In the genomic region with DNA sequence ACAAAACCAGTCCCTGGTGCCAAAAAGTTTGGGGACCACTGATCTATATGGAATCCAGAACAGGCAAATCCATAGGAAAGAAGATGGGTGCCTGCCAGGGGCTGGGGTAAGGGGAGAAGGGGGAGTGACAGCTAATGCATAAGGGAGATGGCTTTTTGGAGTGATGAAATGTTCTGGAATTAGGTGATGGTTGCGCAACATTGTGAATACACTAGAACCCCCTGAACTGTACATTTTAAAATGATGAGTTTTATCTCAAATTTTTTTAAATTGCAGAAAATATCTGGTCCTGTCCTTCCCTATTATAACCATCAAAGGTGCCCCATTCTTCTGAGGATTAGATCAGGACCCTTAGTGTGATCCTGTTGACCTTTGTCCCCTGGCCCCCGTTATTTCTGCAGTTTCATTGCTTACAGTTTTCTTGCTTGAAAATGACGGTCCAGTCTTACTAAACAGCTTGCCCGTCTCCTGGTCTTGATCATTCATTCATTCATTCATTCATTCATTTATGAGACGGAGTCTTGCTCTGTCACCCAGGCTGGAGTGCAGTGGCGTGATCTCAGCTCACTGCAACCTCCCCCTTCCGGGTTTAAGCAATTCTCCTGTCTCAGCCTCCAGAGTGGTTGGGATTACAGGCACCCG, we compare ENCODE assay signal across 21 cellular contexts. TPM values are rescaled to one million over a fixed set of nuclear protein-coding genes. Genes with fewer than 3 reads are reported as not detected.
DNase-seq lines count a peak whose midpoint lies in the region; ATAC-seq, FAIRE-seq and TF ChIP-seq lines count a peak whose summit lies in the region.
"Had no signal": no experiment of that assay in that cellular context is flagged by ENCODE, and none has a peak within 500 bp of the region (broad histone marks: within the 10 kb centered on the region; RNA-seq: fewer than 3 reads in every experiment).

No MANE protein-coding gene starts in this region.

- H3K4ac ChIP-seq in IMR-90 (ENCODE audit: low read depth, low read length): no peak overlapping the region

- no peak for TF ChIP-seq RAD21 in A549 (conservative IDR thresholded peaks at IDR 0.05 in 1 of 2, IDR thresholded peaks at IDR 0.05 in 1 of 2)
- TF ChIP-seq RAD21 in IMR-90 (IDR thresholded peaks at IDR 0.05; ENCODE audit: low read length): no peak
- TF ChIP-seq RAD21 in GM12878 (IDR thresholded peaks at IDR 0.05; ENCODE audit: insufficient read depth, low read depth, low read length): no peak

- H4K91ac ChIP-seq in IMR-90 (ENCODE audit: insufficient read depth, low read depth, low read length): no peak overlapping the region

- DNase-seq in A549 (ENCODE audit: low read depth in 1 of 2, low spot score in 1 of 2) (no peak), IMR-90 (no peak), GM12878 (ENCODE audit: low read depth, low spot score) (no peak), keratinocyte (ENCODE audit: low read depth, low spot score) (no peak), WERI-Rb-1 (no peak), H7 (no peak)
- no peak for DNase-seq in activated CD4-positive, alpha-beta T cell treated with anti-CD3 and anti-CD28 coated beads for 36 hours
- DNase-seq: ACHN; AML-193; Caco-2; CD4-positive, alpha-beta T cell; DMS153; DMS79; GDM1; HFFc6; Karpas-422; KBM-7 had no signal

- no peak overlapping the region for H3K14ac ChIP-seq in IMR-90 (replicated peaks; ENCODE audit: low read depth, low read length)

- H3K18ac ChIP-seq in IMR-90 (ENCODE audit: low read depth, low read length): no peak overlapping the region

- H3K9me3 ChIP-seq in A549: no peaks in the 10 kb centered on the region
- H3K9me3 ChIP-seq in IMR-90 (ENCODE audit: control insufficient read depth, insufficient read depth, low read length): peaks cover 5% of the 10 kb centered on the region
- H3K9me3 ChIP-seq in GM12878 (replicated peaks; ENCODE audit: control insufficient read depth, insufficient read depth, low read length): no peaks in the 10 kb centered on the region
- no peaks in the 10 kb centered on the region for H3K9me3 ChIP-seq in keratinocyte (ENCODE audit: control insufficient read depth, low read depth, low read length)
- H3K9me3 ChIP-seq in WERI-Rb-1 (ENCODE audit: severe bottlenecking): no peaks in the 10 kb centered on the region
- H3K9me3 ChIP-seq: Caco-2 had no signal

- H3K9me1 ChIP-seq in IMR-90 (ENCODE audit: insufficient read depth, low read length) (no peaks in the 10 kb centered on the region), keratinocyte (ENCODE audit: control insufficient read depth, extremely low read depth, insufficient read depth, low read length) (no peaks in the 10 kb centered on the region)

- H2AFZ ChIP-seq in IMR-90 (replicated peaks; ENCODE audit: low read length, poor library complexity) (no peak overlapping the region), GM12878 (ENCODE audit: control insufficient read depth, low read depth, low read length) (no peak overlapping the region), keratinocyte (ENCODE audit: control insufficient read depth, low read length) (peak overlapping the region; percentile 89)

- H4K20me1 ChIP-seq in IMR-90 (ENCODE audit: insufficient read depth, low read length) (no peaks in the 10 kb centered on the region), GM12878 (ENCODE audit: control insufficient read depth, insufficient read depth) (no peaks in the 10 kb centered on the region), keratinocyte (ENCODE audit: control insufficient read depth, extremely low read depth, insufficient read depth, low read length) (no peaks in the 10 kb centered on the region)

- no peak overlapping the region for H3K23ac ChIP-seq in IMR-90 (ENCODE audit: low read depth, low read length)

- no peak overlapping the region for H3K56ac ChIP-seq in IMR-90 (ENCODE audit: extremely low read depth, insufficient read depth, low read length)

- H4K5ac ChIP-seq in IMR-90 (ENCODE audit: low read depth, low read length): no peak overlapping the region

- no peak overlapping the region for H3K4me3 Mint-ChIP-seq in activated CD4-positive, alpha-beta T cell treated with anti-CD3 and anti-CD28 coated beads for 36 hours
- H3K4me3 Mint-ChIP-seq: CD4-positive, alpha-beta T cell; HFFc6 had no signal

- no peak overlapping the region for H2BK120ac ChIP-seq in IMR-90 (ENCODE audit: low read depth, low read length)

- H3K79me1 ChIP-seq in IMR-90 (ENCODE audit: low read depth in 1 of 2, low read length in 2 of 2): no peaks in the 10 kb centered on the region

- H3K27ac Mint-ChIP-seq in activated CD4-positive, alpha-beta T cell treated with anti-CD3 and anti-CD28 coated beads for 36 hours: no peak overlapping the region
- H3K27ac Mint-ChIP-seq: CD4-positive, alpha-beta T cell; HFFc6 had no signal

- dilution Hi-C loops in IMR-90 (cut with HindIII; ENCODE audit: low sequenced_read_pairs, unreplicated experiment) (no loop called here), keratinocyte (cut with MboI; ENCODE audit: extremely low pct_ligation_motif_present, low sequenced_read_pairs) (no loop called here)

- FAIRE-seq in A549 (lab: Jason Lieb, UNC): no peak
- no peak for FAIRE-seq in GM12878 (lab: Jason Lieb, UNC)
- no peak for FAIRE-seq in keratinocyte (lab: Jason Lieb, UNC)
- FAIRE-seq: D721Med had no signal

- H3K27me3 ChIP-seq in IMR-90 (ENCODE audit: control insufficient read depth, insufficient read depth, low read length) (peaks cover 7% of the 10 kb centered on the region), GM12878 (replicated peaks in 1 of 2; ENCODE audit: control insufficient read depth in 2 of 2, insufficient read depth in 2 of 2, low read length in 1 of 2) (no peaks in the 10 kb centered on the region; a peak in 1 of 4 replicates), keratinocyte (ENCODE audit: control insufficient read depth, extremely low read depth, insufficient read depth, low read length) (no peaks in the 10 kb centered on the region), WERI-Rb-1 (ENCODE audit: insufficient read depth, low read depth, severe bottlenecking) (peaks cover 7% of the 10 kb centered on the region), H7 (ENCODE audit: control insufficient read depth, insufficient read depth, low read length) (no peaks in the 10 kb centered on the region)

- no peak for ATAC-seq in A549
- no peak for ATAC-seq in IMR-90 (ENCODE audit: low read depth)
- no peak for ATAC-seq in GM12878
- ATAC-seq in activated CD4-positive, alpha-beta T cell treated with anti-CD3 and anti-CD28 coated beads for 36 hours: no peak
- ATAC-seq: HCT116 had no signal

- peaks cover 3% of the 10 kb centered on the region for H3K4me1 Mint-ChIP-seq in activated CD4-positive, alpha-beta T cell treated with anti-CD3 and anti-CD28 coated beads for 36 hours

- H2AK9ac ChIP-seq in IMR-90 (replicated peaks; ENCODE audit: low read depth, low read length, poor library complexity): no peak overlapping the region

- no peak overlapping the region for H3K4me2 ChIP-seq in A549
- no peak overlapping the region for H3K4me2 ChIP-seq in IMR-90 (ENCODE audit: low read depth, low read length)
- no peak overlapping the region for H3K4me2 ChIP-seq in GM12878 (ENCODE audit: control insufficient read depth, insufficient read depth)
- peak overlapping the region; percentile 80 for H3K4me2 ChIP-seq in keratinocyte (ENCODE audit: control insufficient read depth, extremely low read depth, insufficient read depth, low read depth, low read length)

- TF ChIP-seq POLR2A in A549 (IDR thresholded peaks at IDR 0.05; ENCODE audit: low read length) (no peak), IMR-90 (IDR thresholded peaks at IDR 0.05; ENCODE audit: low read depth, low read length) (no peak), GM12878 (IDR thresholded peaks at IDR 0.05; ENCODE audit: low read depth, low read length) (no peak)

- H2BK15ac ChIP-seq in IMR-90 (ENCODE audit: low read depth, low read length): no peak overlapping the region

- no peak for TF ChIP-seq CTCF in A549 (IDR thresholded peaks at IDR 0.05)
- no peak for TF ChIP-seq CTCF in IMR-90 (conservative IDR thresholded peaks at IDR 0.05; ENCODE audit: low read depth, low read length)
- no peak for TF ChIP-seq CTCF in GM12878 (IDR thresholded peaks at IDR 0.05 in 2 of 3, conservative IDR thresholded peaks at IDR 0.05 in 1 of 3; ENCODE audit: control insufficient read depth in 2 of 3, extremely low read depth in 1 of 3, insufficient read depth in 1 of 3, low read depth in 3 of 3, low read length in 3 of 3)
- TF ChIP-seq CTCF in keratinocyte (optimal IDR thresholded peaks at IDR 0.05 in 1 of 3, IDR thresholded peaks at IDR 0.05 in 1 of 3, conservative IDR thresholded peaks at IDR 0.05 in 1 of 3; ENCODE audit: extremely low read depth in 1 of 3, insufficient read depth in 2 of 3, low read length in 3 of 3): no peak
- no peak for TF ChIP-seq CTCF in WERI-Rb-1 (IDR thresholded peaks at IDR 0.05; ENCODE audit: low read depth, low read length)

- H4K8ac ChIP-seq in IMR-90 (ENCODE audit: low read depth in 2 of 2, low read length in 2 of 2): no peak overlapping the region

- H3K4me1 ChIP-seq in A549 (peaks cover 10% of the 10 kb centered on the region; the same call in 2 of the 3 replicates), IMR-90 (ENCODE audit: control insufficient read depth, insufficient read depth, low read length) (no peaks in the 10 kb centered on the region), GM12878 (ENCODE audit: control insufficient read depth, insufficient read depth, low read length) (no peaks in the 10 kb centered on the region), keratinocyte (ENCODE audit: control insufficient read depth, extremely low read depth, insufficient read depth, low read length) (peaks cover 17% of the 10 kb centered on the region)

- H3K9me3 Mint-ChIP-seq in activated CD4-positive, alpha-beta T cell treated with anti-CD3 and anti-CD28 coated beads for 36 hours (ENCODE audit: low read depth): no peaks in the 10 kb centered on the region
- H3K9me3 Mint-ChIP-seq: CD4-positive, alpha-beta T cell; HFFc6 had no signal

- BruUV-seq in IMR-90 (replicated peaks; lab: Mats Ljungman, UMichigan): no TSS peak
- no TSS peak for BruUV-seq in GM12878 (replicated peaks; lab: Mats Ljungman, UMichigan)

- no peak overlapping the region for H2AK5ac ChIP-seq in IMR-90 (ENCODE audit: low read depth, low read length)

- TF ChIP-seq EP300 in A549 (IDR thresholded peaks at IDR 0.05): no peak
- TF ChIP-seq EP300 in GM12878 (IDR thresholded peaks at IDR 0.05; ENCODE audit: borderline replicate concordance in 1 of 2, control insufficient read depth in 1 of 2, low read depth in 2 of 2, low read length in 2 of 2): no peak

- H3K36me3 Mint-ChIP-seq in activated CD4-positive, alpha-beta T cell treated with anti-CD3 and anti-CD28 coated beads for 36 hours (ENCODE audit: low read depth): no peaks in the 10 kb centered on the region

- H3K27me3 Mint-ChIP-seq in activated CD4-positive, alpha-beta T cell treated with anti-CD3 and anti-CD28 coated beads for 36 hours: peaks cover 6% of the 10 kb centered on the region

- SMC1A ChIA-PET in GM12878 (lab: Charles Lee; ENCODE audit: uncharacterized antibody, unreplicated experiment): no interaction called here

- no peaks in the 10 kb centered on the region for H3K79me2 ChIP-seq in GM12878 (ENCODE audit: control insufficient read depth, insufficient read depth, low read length)
- no peaks in the 10 kb centered on the region for H3K79me2 ChIP-seq in keratinocyte (ENCODE audit: control insufficient read depth, insufficient read depth, low read length)

- CTCF ChIA-PET in A549 (lab: Yijun Ruan, JAX): interaction anchor here (1.0 to 2.3 kb wide), 2 partner anchors 18 to 38 kb away, joined by 3 to 6 read pairs; no protein-coding TSS in a partner anchor
- CTCF ChIA-PET in IMR-90 (lab: Yijun Ruan, JAX): no interaction called here
- CTCF ChIA-PET in GM12878 (lab: Yijun Ruan, JAX): interaction anchor here (0.6 kb wide), 1 partner anchor 1762 kb away, joined by 3 read pairs; no protein-coding TSS in a partner anchor
- CTCF ChIA-PET in activated CD4-positive, alpha-beta T cell treated with anti-CD3 and anti-CD28 coated beads for 36 hours (lab: Charles Lee): interaction anchor here (1.7 kb wide), 1 partner anchor 18 kb away, joined by 4 read pairs; no protein-coding TSS in a partner anchor

- intact Hi-C loops in IMR-90 (cut with micrococcal nuclease) (no loop called here), GM12878 (cut with micrococcal nuclease; ENCODE audit: unreplicated experiment) (no loop called here)
- intact Hi-C loops in activated CD4-positive, alpha-beta T cell treated with anti-CD3 and anti-CD28 coated beads for 36 hours (cut with DNase I, micrococcal nuclease): no loop called here

- POLR2A ChIA-PET in A549 (lab: Yijun Ruan, JAX) (no interaction called here), IMR-90 (lab: Charles Lee; ENCODE audit: unreplicated experiment) (no interaction called here), GM12878 (lab: Charles Lee) (no interaction called here)
- POLR2A ChIA-PET in activated CD4-positive, alpha-beta T cell treated with anti-CD3 and anti-CD28 coated beads for 36 hours (lab: Charles Lee): no interaction called here

- H3K27ac ChIP-seq in A549: no peak overlapping the region
- H3K27ac ChIP-seq in IMR-90 (ENCODE audit: insufficient read depth, low read length): no peak overlapping the region
- H3K27ac ChIP-seq in GM12878 (ENCODE audit: control insufficient read depth, insufficient read depth): no peak overlapping the region
- H3K27ac ChIP-seq in keratinocyte (ENCODE audit: control insufficient read depth, insufficient read depth, low read length): no peak overlapping the region
- no peak overlapping the region for H3K27ac ChIP-seq in WERI-Rb-1

- H3K36me3 ChIP-seq in IMR-90 (ENCODE audit: control insufficient read depth, insufficient read depth, low read length) (no peaks in the 10 kb centered on the region), GM12878 (ENCODE audit: control insufficient read depth in 2 of 2, insufficient read depth in 2 of 2, low read length in 1 of 2) (no peaks in the 10 kb centered on the region), keratinocyte (ENCODE audit: control insufficient read depth in 2 of 2, extremely low read depth in 1 of 2, insufficient read depth in 2 of 2, low read length in 2 of 2) (no peaks in the 10 kb centered on the region), WERI-Rb-1 (no peaks in the 10 kb centered on the region), H7 (replicated peaks; ENCODE audit: control insufficient read depth, insufficient read depth, low read length) (no peaks in the 10 kb centered on the region)

- in situ Hi-C loops in IMR-90 (cut with MboI; ENCODE audit: low sequenced_read_pairs) (no loop called here), GM12878 (cut with MboI) (no loop called here)

- WGBS in A549 (ENCODE audit: missing lambda C conversion rate): 86% methylated on average over 8 of the region's 8 CpGs
- 70% methylated on average over 2 of the region's 8 CpGs; no CpG with 5 or more reads in 1 of the 2 experiments for WGBS in IMR-90 (ENCODE audit: extremely low coverage in 2 of 2, insufficient read length in 1 of 2), 2 experiments
- 32% methylated on average over 8 of the region's 8 CpGs for WGBS in GM12878 (ENCODE audit: insufficient coverage, insufficient replicate concordance, low lambda C conversion rate, missing lambda C conversion rate)

- H2BK20ac ChIP-seq in IMR-90 (ENCODE audit: low read depth, low read length): no peak overlapping the region

- RAD21 ChIA-PET in GM12878 (lab: Charles Lee; ENCODE audit: unreplicated experiment): no interaction called here

- no peak overlapping the region for H2BK5ac ChIP-seq in IMR-90 (ENCODE audit: low read depth, low read length, poor library complexity, severe bottlenecking)

- H3K9ac ChIP-seq in IMR-90 (ENCODE audit: low read depth, low read length): no peak overlapping the region
- no peak overlapping the region for H3K9ac ChIP-seq in GM12878 (ENCODE audit: control insufficient read depth, insufficient read depth, low read length)
- H3K9ac ChIP-seq in keratinocyte (ENCODE audit: control insufficient read depth, extremely low read depth, insufficient read depth, low read length): no peak overlapping the region

- H3K4me3 ChIP-seq in A549 (no peak overlapping the region), IMR-90 (ENCODE audit: insufficient read depth, low read depth, low read length) (no peak overlapping the region), GM12878 (no peak overlapping the region), keratinocyte (ENCODE audit: control insufficient read depth in 2 of 3, extremely low read depth in 1 of 3, insufficient read depth in 2 of 3, low read depth in 1 of 3, low read length in 3 of 3) (no peak overlapping the region), WERI-Rb-1 (ENCODE audit: low read depth, low read length) (no peak overlapping the region), H7 (ENCODE audit: insufficient read depth, low read depth, low read length) (no peak overlapping the region)

RNA-seq across cellular contexts. Expression of a gene that starts 4.6 kb away (rescaled TPM):
- polyA plus RNA-seq in A549 (2011; rRNA removed): 4.1 and 6.2 TPM in 2 replicates
- polyA plus RNA-seq in A549 (2012; cell fraction: cytosol; rRNA removed): 2.6 and 3.2 TPM in 2 replicates
- 2.0 TPM in 2 replicates for polyA plus RNA-seq in A549 (2012; cell fraction: nucleus; rRNA removed)
- 3.9 to 6.6 TPM (median 5.0 TPM) in 3 replicates for polyA plus RNA-seq in A549 (2017; fragmentation: RNase III; extraction: RNeasy Plus Mini Kit Qiagen cat#74134 plus additional on column Dnase treatment)
- 2.8 and 5.0 TPM in 2 replicates for polyA minus RNA-seq in A549 (2011; rRNA and poly(A)+ RNA removed)
- not detected in 2 replicates for total RNA-seq in IMR-90 (2012; rRNA removed)
- polyA plus RNA-seq in IMR-90 (2012; rRNA removed): not detected in 2 replicates
- polyA plus RNA-seq in IMR-90 (2012; cell fraction: cytosol; rRNA removed): not detected in 2 replicates
- polyA plus RNA-seq in IMR-90 (2012; cell fraction: nucleus; rRNA removed; ENCODE audit: low replicate concordance): not detected in 2 replicates
- total RNA-seq in GM12878 (2013; cell fraction: nucleolus; rRNA removed): not detected in 2 replicates
- not detected in 2 replicates for total RNA-seq in GM12878 (2014; rRNA removed)
- total RNA-seq in GM12878 (2014; rRNA removed; fragmentation: Illumina TruSeq; extraction: Trizol): not detected in 2 replicates
- total RNA-seq in GM12878 (2021): not detected in 2 replicates
- polyA plus RNA-seq in GM12878 (2011; ENCODE audit: low read depth): not detected
- polyA plus RNA-seq in GM12878 (2011; rRNA removed): 0.12 and 0.14 TPM in 2 replicates
- polyA plus RNA-seq in GM12878 (2011; cell fraction: cytosol; rRNA removed): 0.17 and 0.18 TPM in 2 replicates
- polyA plus RNA-seq in GM12878 (2011; cell fraction: nucleus; rRNA removed): 0.10 and 0.36 TPM in 2 replicates
- polyA plus RNA-seq in GM12878 (2012): not detected in 2 replicates
- not detected in 2 replicates for polyA plus RNA-seq in GM12878 (2014; fragmentation: Illumina TruSeq; extraction: Trizol)
- polyA plus RNA-seq in GM12878 (2014; fragmentation: Nextera tagmentation; extraction: Ambion mirVana): under 1 TPM; 0.09 to 0.21 TPM
- polyA plus RNA-seq in GM12878 (2014; rRNA removed): not detected in 2 replicates
- not detected for polyA plus RNA-seq in GM12878 (2016; fragmentation: Nextera tagmentation; extraction: Ambion mirVana)
- not detected in 2 replicates for polyA minus RNA-seq in GM12878 (2011; rRNA and poly(A)+ RNA removed)
- not detected in 2 replicates for polyA minus RNA-seq in GM12878 (2011; cell fraction: cytosol; rRNA and poly(A)+ RNA removed)
- 0.24 TPM in 1 of 2 replicates, not detected in the other for polyA minus RNA-seq in GM12878 (2011; cell fraction: nucleus; rRNA and poly(A)+ RNA removed)
- 0.04 to 0.08 TPM (median 0.07 TPM) in 3 replicates for polyA plus RNA-seq in keratinocyte
- polyA plus RNA-seq in keratinocyte (2011; ENCODE audit: low read depth): not detected
- not detected in 2 replicates for polyA plus RNA-seq in keratinocyte (2011; cell fraction: cytosol; rRNA removed)
- polyA plus RNA-seq in keratinocyte (2011; cell fraction: nucleus; rRNA removed): not detected in 2 replicates
- not detected in 2 replicates for polyA plus RNA-seq in keratinocyte (2012; ENCODE audit: low replicate concordance)
- polyA minus RNA-seq in keratinocyte: not detected in 3 replicates
- polyA minus RNA-seq in keratinocyte (2011; cell fraction: cytosol; rRNA and poly(A)+ RNA removed): not detected
- not detected in 2 replicates for polyA minus RNA-seq in keratinocyte (2011; cell fraction: nucleus; rRNA and poly(A)+ RNA removed)
- total RNA-seq in activated CD4-positive, alpha-beta T cell treated with anti-CD3 and anti-CD28 coated beads for 36 hours: not detected
- 0.10 and 0.63 TPM in 2 replicates for total RNA-seq in H7 (2014; rRNA removed; shearing (Covaris generic))
- total RNA-seq: CD4-positive, alpha-beta T cell; Daoy; HFFc6 had no signal
- polyA plus RNA-seq: BJ had no signal
